Comparison of ENCODE assay signal across 8 cellular contexts in the genomic region with DNA sequence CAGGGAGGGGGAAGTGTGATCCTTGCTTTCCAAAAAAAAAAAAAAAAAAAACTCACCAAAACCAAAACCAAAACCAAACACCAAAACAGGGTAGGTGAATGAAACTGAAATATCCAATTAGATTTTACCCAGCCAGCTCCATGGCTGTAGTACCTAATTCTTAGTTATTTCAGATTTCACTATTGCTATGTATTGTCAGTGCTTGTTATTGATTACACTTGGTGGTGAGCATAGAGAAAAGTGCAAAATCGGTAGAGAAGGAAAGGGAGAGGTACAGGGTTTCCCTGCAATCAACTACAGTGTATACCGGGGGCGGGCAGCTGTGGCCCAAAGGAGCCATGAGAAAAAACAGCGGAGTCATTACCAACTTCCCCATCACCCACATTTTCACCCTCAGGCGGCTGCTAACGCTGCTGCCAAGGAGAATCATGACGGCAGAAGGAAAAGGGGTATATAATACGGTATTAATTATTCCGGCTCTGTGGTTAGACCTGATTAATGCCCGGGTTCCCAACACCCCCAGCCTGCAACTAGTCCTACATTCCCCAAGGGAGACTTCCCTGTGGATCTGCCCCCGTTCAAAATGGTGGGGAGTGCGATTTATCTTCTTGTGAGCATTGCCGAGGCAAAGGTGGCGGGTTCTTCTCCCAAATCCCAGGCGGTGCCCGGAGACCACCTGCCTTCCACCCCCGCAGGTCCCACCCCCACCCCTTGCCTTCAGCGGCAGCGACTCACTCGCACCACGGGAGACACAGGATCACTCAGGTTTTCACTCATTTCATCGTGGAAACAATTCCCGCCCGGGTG. TPM values are rescaled to one million over a fixed set of nuclear protein-coding genes. Genes with fewer than 3 reads are reported as not detected.
DNase-seq lines count a peak whose midpoint lies in the region; ATAC-seq and TF ChIP-seq lines count a peak whose summit lies in the region.

A gene (minus strand): TSS at position 30 of the 807 bp plus-strand sequence. CDS start 486 bp downstream, outside the sequence.

- H3K9ac ChIP-seq in DND-41 (ENCODE audit: low read depth, low read length), result peak within 1 kb of the TSS; percentile 98

- H3K36me3 ChIP-seq in DND-41 (ENCODE audit: insufficient read depth, low read length), result peaks cover 50% of the 10 kb centered on the region

- peaks cover 45% of the 10 kb centered on the region for H3K4me1 Mint-ChIP-seq in activated naive CD8-positive, alpha-beta T cell treated with anti-CD3 and anti-CD28 coated beads, Interleukin-2, amount 10 ng/mL, durations not matched to agents 7 days and 5 days

- no peaks in the 10 kb centered on the region for H3K9me3 Mint-ChIP-seq in activated naive CD8-positive, alpha-beta T cell treated with anti-CD3 and anti-CD28 coated beads, Interleukin-2, amount 10 ng/mL, durations not matched to agents 7 days and 5 days

- peak within 1 kb of the TSS; percentile 93 for H3K4me3 Mint-ChIP-seq in activated naive CD8-positive, alpha-beta T cell treated with anti-CD3 and anti-CD28 coated beads, Interleukin-2, amount 10 ng/mL, durations not matched to agents 7 days and 5 days

- ATAC-seq in DND-41 (ENCODE audit: insufficient read depth, low read depth), result no peak
- peak; percentile 25 for ATAC-seq in HG02973 (IDR thresholded peaks at IDR 0.05; ENCODE audit: unreplicated experiment)
- ATAC-seq in activated naive CD8-positive, alpha-beta T cell treated with anti-CD3 and anti-CD28 coated beads, Interleukin-2, amount 10 ng/mL, durations not matched to agents 7 days and 5 days (ENCODE audit: low read depth), result no peak
- ATAC-seq in left cardiac atrium, result no peak
- ATAC-seq in GM21717 (IDR thresholded peaks at IDR 0.05; ENCODE audit: unreplicated experiment), result no peak

- peaks cover 43% of the 10 kb centered on the region for H3K36me3 Mint-ChIP-seq in activated naive CD8-positive, alpha-beta T cell treated with anti-CD3 and anti-CD28 coated beads, Interleukin-2, amount 10 ng/mL, durations not matched to agents 7 days and 5 days

- no peaks in the 10 kb centered on the region for H3K27me3 Mint-ChIP-seq in activated naive CD8-positive, alpha-beta T cell treated with anti-CD3 and anti-CD28 coated beads, Interleukin-2, amount 10 ng/mL, durations not matched to agents 7 days and 5 days

- POLR2A ChIA-PET in activated naive CD8-positive, alpha-beta T cell treated with anti-CD3 and anti-CD28 coated beads, Interleukin-2, amount 10 ng/mL, durations not matched to agents 7 days and 5 days (lab: Charles Lee), result interaction anchor here (0.6 to 2.6 kb wide), 10 partner anchors 11 to 1157 kb away, joined by 3 to 18 read pairs (median 4); a partner anchor contains a TSS

- H3K27ac ChIP-seq in DND-41 (ENCODE audit: low read length), result peak within 1 kb of the TSS; percentile 96

- intact Hi-C loops in left cardiac atrium (cut with DNase I), result no loop called here

- no peaks in the 10 kb centered on the region for H3K9me3 ChIP-seq in DND-41 (ENCODE audit: insufficient read depth, low read length, severe bottlenecking)

- DNase-seq in DND-41, result peak; percentile 43
- DNase-seq in SKM-1 (lab: John Stamatoyannopoulos, UW; ENCODE audit: unreplicated experiment), result peak; percentile 14
- peak; percentile 54 for DNase-seq in activated naive CD8-positive, alpha-beta T cell treated with anti-CD3 and anti-CD28 coated beads, Interleukin-2, amount 10 ng/mL, durations not matched to agents 7 days and 5 days
- peak; percentile 39 for DNase-seq in left cardiac atrium
- DNase-seq in putamen (ENCODE audit: low spot score), result peak; percentile 24
- DNase-seq in SK-N-DZ (ENCODE audit: low spot score), result no peak

- no peak for TF ChIP-seq CTCF in DND-41 (IDR thresholded peaks at IDR 0.05; ENCODE audit: borderline replicate concordance, extremely low read depth, low read length, poor library complexity, severe bottlenecking)

- peak within 1 kb of the TSS; percentile 100 for H3K27ac Mint-ChIP-seq in activated naive CD8-positive, alpha-beta T cell treated with anti-CD3 and anti-CD28 coated beads, Interleukin-2, amount 10 ng/mL, durations not matched to agents 7 days and 5 days

- H4K20me1 ChIP-seq in DND-41 (ENCODE audit: insufficient read depth, low read length), result peaks cover 52% of the 10 kb centered on the region

- no peaks in the 10 kb centered on the region for H3K27me3 ChIP-seq in DND-41 (ENCODE audit: insufficient read depth, low read length, poor library complexity)

- peaks cover 61% of the 10 kb centered on the region for H3K4me1 ChIP-seq in DND-41 (ENCODE audit: insufficient read depth, low read length)

- H3K4me3 ChIP-seq in DND-41 (ENCODE audit: low read depth in 1 of 2, low read length in 2 of 2), result peak within 1 kb of the TSS; percentile 90 to 96

- peaks cover 63% of the 10 kb centered on the region for H3K79me2 ChIP-seq in DND-41 (ENCODE audit: insufficient read depth, low read length)

- H3K4me2 ChIP-seq in DND-41 (ENCODE audit: insufficient read depth, low read length), result peak within 1 kb of the TSS; percentile 83

- no peak within 1 kb of the TSS for H2AFZ ChIP-seq in DND-41 (ENCODE audit: low read depth, low read length)

RNA-seq across cellular contexts. Expression of the gene that starts here (rescaled TPM):
- 100 to 1,000 TPM; 161 to 166 TPM for total RNA-seq in activated naive CD8-positive, alpha-beta T cell treated with anti-CD3 and anti-CD28 coated beads, Interleukin-2, amount 10 ng/mL, durations not matched to agents 7 days and 5 days
- 10 to 100 TPM; 58.1 to 67.0 TPM for total RNA-seq in left cardiac atrium
- 55.7 and 73.1 TPM in 2 replicates for polyA plus RNA-seq in SK-N-DZ (2014; cell fraction: cytosol; rRNA removed)
- 39.2 and 41.6 TPM in 2 replicates for polyA plus RNA-seq in SK-N-DZ (2014; cell fraction: nucleus; rRNA removed)
